1 cellular context compared by ENCODE assay signal in genomic region chr13:41193469-41193868, GRCh38.
TF ChIP-seq lines count a peak whose summit lies in the region.

No MANE protein-coding gene starts in this region.

TF ChIP-seq in H1, 55 proteins besides CTCF, POLR2A, EP300 and RAD21 (continued from another document):
- TF ChIP-seq EZH2 (IDR thresholded peaks at IDR 0.05; ENCODE audit: low read depth, low read length, severe bottlenecking) (no peak), EGR1 (IDR thresholded peaks at IDR 0.05; ENCODE audit: borderline replicate concordance, low read depth, low read length) (no peak), GTF2F1 (IDR thresholded peaks at IDR 0.05; ENCODE audit: borderline replicate concordance, low read depth, low read length) (no peak), KDM1A (IDR thresholded peaks at IDR 0.05; ENCODE audit: borderline replicate concordance, low read length) (no peak), YY1 (IDR thresholded peaks at IDR 0.05; ENCODE audit: low read depth, low read length) (no peak), RXRA (IDR thresholded peaks at IDR 0.05; ENCODE audit: insufficient read depth, low read depth, low read length) (no peak), USF2 (IDR thresholded peaks at IDR 0.05; ENCODE audit: low read length) (no peak), CTBP2 (IDR thresholded peaks at IDR 0.05; ENCODE audit: borderline replicate concordance, insufficient read depth, insufficient read length, low read length) (no peak), TAF7 (optimal IDR thresholded peaks at IDR 0.05; ENCODE audit: borderline replicate concordance, low read depth, low read length) (no peak), ZNF274 (IDR thresholded peaks at IDR 0.05; ENCODE audit: borderline replicate concordance, extremely low read depth, low read length) (no peak), ASH2L (IDR thresholded peaks at IDR 0.05; ENCODE audit: low read length) (no peak), PHF8 (conservative IDR thresholded peaks at IDR 0.05; ENCODE audit: low read depth, low read length) (no peak), RFX5 (IDR thresholded peaks at IDR 0.05; ENCODE audit: borderline replicate concordance, low read depth, low read length) (no peak), SP2 (IDR thresholded peaks at IDR 0.05; ENCODE audit: low read length) (no peak), BCL11A (IDR thresholded peaks at IDR 0.05; ENCODE audit: low read depth in 2 of 2, low read length in 2 of 2) (no peak), RBBP5 (IDR thresholded peaks at IDR 0.05; ENCODE audit: borderline replicate concordance, low read depth, low read length) (no peak), KDM5A (IDR thresholded peaks at IDR 0.05; ENCODE audit: low read length) (no peak), HDAC2 (IDR thresholded peaks at IDR 0.05; ENCODE audit: borderline replicate concordance in 1 of 2, low read depth in 2 of 2, low read length in 2 of 2) (no peak), CHD1 (IDR thresholded peaks at IDR 0.05; ENCODE audit: low read depth, low read length) (no peak)
